8 cellular contexts compared by ENCODE assay signal in genomic region chr16:30065112-30065942, GRCh38. TPM values are rescaled to one million over a fixed set of nuclear protein-coding genes. Genes with fewer than 3 reads are reported as not detected.
DNase-seq lines count a peak whose midpoint lies in the region; ATAC-seq and TF ChIP-seq lines count a peak whose summit lies in the region.

TSS of gene ALDOA (plus strand) at chr16:30065760. CDS start at chr16:30066898, 1,138 bp downstream.

- ATAC-seq in GM21717 (IDR thresholded peaks at IDR 0.05; ENCODE audit: unreplicated experiment) (peak; percentile 63), Panc1 (peak; percentile 88)
- peak; percentile 84 to 85 for ATAC-seq in activated T-cell treated with anti-CD3 and anti-CD28 coated beads, Interleukin-2, amount 50 U/mL, for 4 hours

- no peaks in the 10 kb centered on the region for H3K9me3 Mint-ChIP-seq in activated T-cell treated with anti-CD3 and anti-CD28 coated beads, Interleukin-2, amount 50 U/mL, for 4 hours

- H3K36me3 Mint-ChIP-seq in activated T-cell treated with anti-CD3 and anti-CD28 coated beads, Interleukin-2, amount 50 U/mL, for 4 hours (ENCODE audit: insufficient read depth) = peaks cover 29% of the 10 kb centered on the region

- BruUV-seq in Panc1 (replicated peaks; lab: Mats Ljungman, UMichigan) = TSS peak; percentile 89

- in situ Hi-C loops in Panc1 (cut with HindIII; ENCODE audit: low pct_unique_long_range_greater_than_20kb, low sequenced_read_pairs) = no loop called here

- H3K27me3 ChIP-seq in Panc1 (ENCODE audit: control insufficient read depth, insufficient read depth, low read length) (no peaks in the 10 kb centered on the region), esophagus (ENCODE audit: control insufficient read depth in 1 of 2, insufficient read depth in 2 of 2, low read length in 2 of 2) (no peaks in the 10 kb centered on the region), muscle layer of duodenum (ENCODE audit: low read depth, low read length) (no peaks in the 10 kb centered on the region)

- CTCF ChIA-PET in Panc1 (lab: Charles Lee) = interaction anchor here (0.5 to 0.6 kb wide), 2 partner anchors 21 to 344 kb away, joined by 3 read pairs; no protein-coding TSS in a partner anchor

- H3K27ac ChIP-seq in Panc1 (ENCODE audit: low read length) (peak within 1 kb of the TSS; percentile 96), esophagus (ENCODE audit: low read depth in 2 of 2, low read length in 1 of 2) (peak within 1 kb of the TSS; percentile 97 to 98), muscle layer of duodenum (ENCODE audit: low read length) (peak within 1 kb of the TSS; percentile 98)

- peaks cover 31% of the 10 kb centered on the region for H3K36me3 ChIP-seq in Panc1 (ENCODE audit: control insufficient read depth, insufficient read depth, low read length)
- peaks cover 26 to 36% of the 10 kb centered on the region in 2 donors for H3K36me3 ChIP-seq in esophagus (ENCODE audit: control insufficient read depth in 2 of 2, insufficient read depth in 2 of 2, low read length in 1 of 2)
- H3K36me3 ChIP-seq in muscle layer of duodenum (ENCODE audit: control insufficient read depth in 1 of 2, insufficient read depth in 2 of 2, low read length in 2 of 2) = peaks cover 29 to 35% of the 10 kb centered on the region in 2 donors

- H3K4me3 ChIP-seq in Panc1 (ENCODE audit: low read depth in 2 of 2, low read length in 2 of 2) (peak within 1 kb of the TSS; percentile 90 to 92), esophagus (ENCODE audit: low read depth in 1 of 2, low read length in 2 of 2) (peak within 1 kb of the TSS; percentile 92 to 100), muscle layer of duodenum (ENCODE audit: low read depth in 1 of 2, low read length in 2 of 2) (peak within 1 kb of the TSS; percentile 96 to 97)

- no peaks in the 10 kb centered on the region for H3K9me3 ChIP-seq in Panc1 (ENCODE audit: control insufficient read depth, insufficient read depth, low read depth, low read length)
- no peaks in the 10 kb centered on the region for H3K9me3 ChIP-seq in esophagus (ENCODE audit: control insufficient read depth in 2 of 2, insufficient read depth in 1 of 2, low read depth in 1 of 2, low read length in 1 of 2)
- H3K9me3 ChIP-seq in muscle layer of duodenum (ENCODE audit: control insufficient read depth in 1 of 2, low read length in 2 of 2) = no peaks in the 10 kb centered on the region

- POLR2A ChIA-PET in Panc1 (lab: Charles Lee) = interaction anchor here (0.5 to 1.3 kb wide), 5 partner anchors 9 to 693 kb away, joined by 3 to 11 read pairs (median 5); a partner anchor contains a TSS

- H3K4me1 Mint-ChIP-seq in activated T-cell treated with anti-CD3 and anti-CD28 coated beads, Interleukin-2, amount 50 U/mL, for 4 hours (ENCODE audit: low read depth) = peaks cover 34% of the 10 kb centered on the region

- TF ChIP-seq CTCF in Panc1 (IDR thresholded peaks at IDR 0.05) = no peak

- no peaks in the 10 kb centered on the region for H3K27me3 Mint-ChIP-seq in activated T-cell treated with anti-CD3 and anti-CD28 coated beads, Interleukin-2, amount 50 U/mL, for 4 hours (ENCODE audit: low read depth)

- peaks cover 41% of the 10 kb centered on the region for H3K4me1 ChIP-seq in Panc1 (ENCODE audit: control insufficient read depth, insufficient read depth, low read length)
- H3K4me1 ChIP-seq in esophagus (ENCODE audit: control insufficient read depth in 2 of 2, insufficient read depth in 2 of 2, low read length in 1 of 2) = peaks cover 7 to 30% of the 10 kb centered on the region in 2 donors
- H3K4me1 ChIP-seq in muscle layer of duodenum (ENCODE audit: control insufficient read depth in 1 of 2, insufficient read depth in 2 of 2, low read length in 2 of 2) = peaks cover 24 to 49% of the 10 kb centered on the region in 2 donors

- DNase-seq in DMS153 treated with DMSO at 0.1 percent for 48 hours (lab: John Stamatoyannopoulos, UW; ENCODE audit: unreplicated experiment) = peak; percentile 95
- DNase-seq in KG1 (lab: John Stamatoyannopoulos, UW) = peak; percentile 94
- peak; percentile 86 for DNase-seq in Panc1 (ENCODE audit: low read depth, low spot score)
- DNase-seq in activated T-cell treated with anti-CD3 and anti-CD28 coated beads, Interleukin-2, amount 50 U/mL, for 4 hours = peak; percentile 94
- DNase-seq in stimulated activated CD8-positive, alpha-beta memory T cell treated with anti-CD3 and anti-CD28 coated beads, Interleukin-7, amount 100 ng/mL, for 4 hours (ENCODE audit: low read depth in 2 of 2) = peak; percentile 92 to 96

- peak within 1 kb of the TSS; percentile 98 for H3K4me3 Mint-ChIP-seq in activated T-cell treated with anti-CD3 and anti-CD28 coated beads, Interleukin-2, amount 50 U/mL, for 4 hours

- WGBS in esophagus, 2 donors = 0 to 1% methylated on average over 81 to 97 of the region's 97 CpGs

- intact Hi-C loops in Panc1 (cut with micrococcal nuclease; ENCODE audit: unreplicated experiment) = no loop called here

RNA-seq across cellular contexts. Expression of gene ALDOA, which starts in this region (rescaled TPM):
- 2,516 TPM for total RNA-seq in Panc1 (2021; ENCODE audit: unreplicated experiment)
- polyA plus RNA-seq in Panc1 (2012; ENCODE audit: insufficient read length) = 4,980 TPM
- total RNA-seq in activated T-cell treated with anti-CD3 and anti-CD28 coated beads, Interleukin-2, amount 50 U/mL, for 4 hours = 1,000 to 10,000 TPM; 2,101 to 2,362 (median 2,220) TPM
- 1,000 to 10,000 TPM; 1,266 to 1,398 TPM for polyA plus RNA-seq in esophagus

Comparison
In these comparisons a context has a peak if more than half of its experiments do, and no peak if none do; other contexts are left out.
1. Peak in every context shown above with its lines: DNase-seq, ATAC-seq, H3K4me3 ChIP-seq and H3K27ac ChIP-seq.